ENCODE assay signal across 9 cellular contexts in genomic region chr13:98480915-98481510, GRCh38.
DNase-seq lines count a peak whose midpoint lies in the region; FAIRE-seq and TF ChIP-seq lines count a peak whose summit lies in the region.
"Had no signal": no experiment of that assay in that cellular context is flagged by ENCODE, and none has a peak within 500 bp of the region (broad histone marks: within the 10 kb centered on the region; RNA-seq: fewer than 3 reads in every experiment).

No MANE protein-coding gene starts in this region.

- intact Hi-C loops in posterior vena cava (cut with DNase I), result loop anchor here in 1 of 2 donors (10.0 kb wide), 1 partner anchor 64 kb away; no protein-coding TSS in a partner anchor

- TF ChIP-seq CTCF in choroid plexus epithelial cell (conservative IDR thresholded peaks at IDR 0.05; ENCODE audit: low read depth, low read length), result no peak

- FAIRE-seq in HTR-8/SVneo (lab: Jason Lieb, UNC), result no peak

- peak; percentile 32 for DNase-seq in activated T-cell treated with anti-CD3 and anti-CD28 coated beads for 24 hours (ENCODE audit: low read depth)
- no peak for DNase-seq in activated T-cell treated with anti-CD3 and anti-CD28 coated beads for 4 hours
- peak; percentile 15 for DNase-seq in NCI-H2196 (lab: John Stamatoyannopoulos, UW; ENCODE audit: unreplicated experiment)
- DNase-seq in choroid plexus epithelial cell (ENCODE audit: low read depth), result peak; percentile 77
- peak; percentile 32 to 34 for DNase-seq in stimulated activated CD4-positive, alpha-beta T cell treated with anti-CD3 and anti-CD28 coated beads, Interleukin-4, amount 100 ng/mL, for 48 hours (ENCODE audit: low read depth in 2 of 2)
- DNase-seq in posterior vena cava (ENCODE audit: low spot score), result no peak
- DNase-seq in NCI-H128 (lab: John Stamatoyannopoulos, UW; ENCODE audit: unreplicated experiment), result no peak
- DNase-seq in HTR-8/SVneo (ENCODE audit: insufficient read length, low spot score), result no peak
- DNase-seq: DND-41 had no signal

- no peak overlapping the region for H3K4me3 ChIP-seq in choroid plexus epithelial cell (ENCODE audit: low read depth, low read length)

Comparison
In these comparisons a context has a peak if more than half of its experiments do, and no peak if none do; other contexts are left out.
1. DNase-seq: peak in activated T-cell treated with anti-CD3 and anti-CD28 coated beads for 24 hours (single experiment), NCI-H2196 (single experiment), choroid plexus epithelial cell (single experiment) and stimulated activated CD4-positive, alpha-beta T cell treated with anti-CD3 and anti-CD28 coated beads, Interleukin-4, amount 100 ng/mL, for 48 hours (2 of 2); none in activated T-cell treated with anti-CD3 and anti-CD28 coated beads for 4 hours (single experiment), posterior vena cava (single experiment), NCI-H128 (single experiment) and HTR-8/SVneo (single experiment).